Comparison of ENCODE assay signal across 11 cellular contexts in genomic region chr22:25942989-25943411, GRCh38.
DNase-seq lines count a peak whose midpoint lies in the region; ATAC-seq and TF ChIP-seq lines count a peak whose summit lies in the region.
"Had no signal": no experiment of that assay in that cellular context is flagged by ENCODE, and none has a peak within 500 bp of the region (broad histone marks: within the 10 kb centered on the region; RNA-seq: fewer than 3 reads in every experiment).

No MANE protein-coding gene starts in this region.

- H3K4me2 ChIP-seq in mammary epithelial cell (ENCODE audit: insufficient read depth, low read depth, low read length) = no peak overlapping the region

- no peaks in the 10 kb centered on the region for H3K36me3 Mint-ChIP-seq in naive thymus-derived CD4-positive, alpha-beta T cell

- no peaks in the 10 kb centered on the region for H3K79me2 ChIP-seq in mammary epithelial cell (ENCODE audit: insufficient read depth, low read length)

- H3K27me3 ChIP-seq in dorsolateral prefrontal cortex = no peaks in the 10 kb centered on the region
- no peaks in the 10 kb centered on the region for H3K27me3 ChIP-seq in mammary epithelial cell (ENCODE audit: insufficient read depth, low read length)
- H3K27me3 ChIP-seq in naive thymus-derived CD4-positive, alpha-beta T cell (ENCODE audit: control insufficient read depth in 2 of 2, insufficient read depth in 2 of 2, low read length in 2 of 2) = no peaks in the 10 kb centered on the region

- intact Hi-C loops in dorsolateral prefrontal cortex (cut with DNase I) (loop anchor here in 1 of 2 donors (5.0 kb wide), 1 partner anchor 41 kb away; no protein-coding TSS in a partner anchor), mammary epithelial cell (cut with micrococcal nuclease) (no loop called here)
- intact Hi-C loops in naive thymus-derived CD4-positive, alpha-beta T cell (cut with micrococcal nuclease) = no loop called here

- DNase-seq in HEK293T (ENCODE audit: extremely low spot score) (no peak), NCI-H2227 treated with DMSO at 0.1 percent for 48 hours (lab: John Stamatoyannopoulos, UW) (peak; percentile 75), dorsolateral prefrontal cortex (peak; percentile 45 to 97 (median 66)), pons (ENCODE audit: low spot score) (peak; percentile 76), mammary epithelial cell (no peak)
- DNase-seq in naive thymus-derived CD4-positive, alpha-beta T cell = no peak
- DNase-seq: activated gamma-delta T cell treated with Interleukin-2 at 50 U/mL for 16 hours, stomach had no signal

- dilution Hi-C loops in mammary epithelial cell (cut with HindIII; ENCODE audit: low sequenced_read_pairs) = loop anchor here (5.0 kb wide), 1 partner anchor 41 kb away; no protein-coding TSS in a partner anchor

- peaks cover 24% of the 10 kb centered on the region for H3K9me3 ChIP-seq in mammary epithelial cell (replicated peaks; ENCODE audit: insufficient read depth, low read length)
- H3K9me3 ChIP-seq in naive thymus-derived CD4-positive, alpha-beta T cell (ENCODE audit: control insufficient read depth in 2 of 3, low read length in 3 of 3) = no peaks in the 10 kb centered on the region
- H3K9me3 ChIP-seq: stomach had no signal

- no peak overlapping the region for H3K9ac ChIP-seq in mammary epithelial cell (ENCODE audit: insufficient read depth, low read length)

- in situ Hi-C loops in mammary epithelial cell (cut with MboI; ENCODE audit: low sequenced_read_pairs in 2 of 2) = no loop called here

- WGBS in mammary epithelial cell (ENCODE audit: low coverage, missing lambda C conversion rate) = 10% methylated on average over 6 of the region's 9 CpGs

- peaks cover 0 to 10% (median 2%) of the 10 kb centered on the region in 11 donors for H3K9me3 Mint-ChIP-seq in naive thymus-derived CD4-positive, alpha-beta T cell

- no TSS peak for BruUV-seq in mammary epithelial cell (replicated peaks; lab: Mats Ljungman, UMichigan)

- H3K4me3 Mint-ChIP-seq in naive thymus-derived CD4-positive, alpha-beta T cell = no peak overlapping the region

- H3K27ac ChIP-seq in dorsolateral prefrontal cortex = peak overlapping the region in 46 of 59 donors; percentile 0 to 77 (median 50)
- H3K27ac ChIP-seq in mammary epithelial cell (ENCODE audit: insufficient read depth, low read depth, low read length) = no peak overlapping the region
- no peak overlapping the region for H3K27ac ChIP-seq in naive thymus-derived CD4-positive, alpha-beta T cell (ENCODE audit: low read depth, low read length)
- H3K27ac ChIP-seq: stomach had no signal

- H3K4me1 Mint-ChIP-seq in naive thymus-derived CD4-positive, alpha-beta T cell = peaks cover 0 to 1% (median 0%) of the 10 kb centered on the region in 7 donors

- ATAC-seq in HG02852 (IDR thresholded peaks at IDR 0.05; ENCODE audit: unreplicated experiment) (no peak), HG03196 (IDR thresholded peaks at IDR 0.05; ENCODE audit: unreplicated experiment) (no peak)
- no peak for ATAC-seq in naive thymus-derived CD4-positive, alpha-beta T cell
- ATAC-seq: left colon had no signal

- peaks cover 14 to 35% (median 21%) of the 10 kb centered on the region in 5 donors for H3K27me3 Mint-ChIP-seq in naive thymus-derived CD4-positive, alpha-beta T cell

- no peaks in the 10 kb centered on the region for H3K36me3 ChIP-seq in mammary epithelial cell (ENCODE audit: insufficient read depth, low read length)
- no peaks in the 10 kb centered on the region for H3K36me3 ChIP-seq in naive thymus-derived CD4-positive, alpha-beta T cell (ENCODE audit: control insufficient read depth in 2 of 3, insufficient read depth in 3 of 3, low read length in 3 of 3)
- H3K36me3 ChIP-seq: stomach had no signal

- H2AFZ ChIP-seq in mammary epithelial cell (ENCODE audit: low read depth, low read length) = no peak overlapping the region

- H4K20me1 ChIP-seq in mammary epithelial cell (ENCODE audit: insufficient read depth, low read length) = no peaks in the 10 kb centered on the region

- H3K4me1 ChIP-seq in mammary epithelial cell (ENCODE audit: insufficient read depth, low read length) = no peaks in the 10 kb centered on the region
- H3K4me1 ChIP-seq in naive thymus-derived CD4-positive, alpha-beta T cell (ENCODE audit: control insufficient read depth in 2 of 2, insufficient read depth in 2 of 2, low read length in 2 of 2) = no peaks in the 10 kb centered on the region
- H3K4me1 ChIP-seq: stomach had no signal

- TF ChIP-seq CTCF in dorsolateral prefrontal cortex (IDR thresholded peaks at IDR 0.05 in 54 of 56, conservative IDR thresholded peaks at IDR 0.05 in 2 of 56; ENCODE audit: low read depth in 1 of 56, partially characterized antibody in 56 of 56) (no peak), mammary epithelial cell (conservative IDR thresholded peaks at IDR 0.05 in 1 of 2, IDR thresholded peaks at IDR 0.05 in 1 of 2; ENCODE audit: extremely low read depth in 1 of 2, insufficient read depth in 1 of 2, low read depth in 1 of 2, low read length in 2 of 2) (no peak)

- H3K4me3 ChIP-seq in dorsolateral prefrontal cortex (no peak overlapping the region), mammary epithelial cell (replicated peaks in 1 of 3; ENCODE audit: insufficient read depth in 1 of 3, low read depth in 2 of 3, low read length in 3 of 3) (no peak overlapping the region)
- H3K4me3 ChIP-seq in naive thymus-derived CD4-positive, alpha-beta T cell (ENCODE audit: low read length) = no peak overlapping the region
- H3K4me3 ChIP-seq: stomach had no signal

- CTCF ChIA-PET in HEK293T (lab: Yijun Ruan, JAX) (no interaction called here), mammary epithelial cell (lab: Charles Lee; ENCODE audit: low non-redundant PET) (no interaction called here)
- CTCF ChIA-PET in naive thymus-derived CD4-positive, alpha-beta T cell (lab: Charles Lee) = interaction anchor here (0.7 kb wide), 1 partner anchor 139 kb away, joined by 3 read pairs; no protein-coding TSS in a partner anchor

- POLR2A ChIA-PET in HEK293T (lab: Yijun Ruan, JAX) = no interaction called here
- POLR2A ChIA-PET in naive thymus-derived CD4-positive, alpha-beta T cell (lab: Charles Lee) = no interaction called here

- no peak overlapping the region for H3K27ac Mint-ChIP-seq in naive thymus-derived CD4-positive, alpha-beta T cell

TF ChIP-seq in HEK293T, 16 proteins besides CTCF, POLR2A, EP300 and RAD21:
- TF ChIP-seq FOXA1 (IDR thresholded peaks at IDR 0.05) (no peak), LEF1 (IDR thresholded peaks at IDR 0.05; ENCODE audit: borderline replicate concordance) (no peak), BHLHE40 (IDR thresholded peaks at IDR 0.05; ENCODE audit: borderline replicate concordance) (no peak), L3MBTL2 (conservative IDR thresholded peaks at IDR 0.05) (no peak), ARNT (IDR thresholded peaks at IDR 0.05) (no peak), CTBP1 (IDR thresholded peaks at IDR 0.05; ENCODE audit: borderline replicate concordance) (peak; percentile 15; the same call in 1 of the 2 replicates), ZNF384 (IDR thresholded peaks at IDR 0.05) (no peak), SP1 (IDR thresholded peaks at IDR 0.05) (no peak)

Comparison
In these comparisons a context has a peak if more than half of its experiments do, and no peak if none do; other contexts are left out.
1. DNase-seq: peak in NCI-H2227 treated with DMSO at 0.1 percent for 48 hours (single experiment), dorsolateral prefrontal cortex (10 of 10) and pons (single experiment); none in HEK293T (single experiment), mammary epithelial cell (single experiment) and naive thymus-derived CD4-positive, alpha-beta T cell (0 of 9).
2. H3K27ac ChIP-seq: peak in dorsolateral prefrontal cortex (46 of 59); none in mammary epithelial cell (single experiment) and naive thymus-derived CD4-positive, alpha-beta T cell (single experiment).